1 cellular context compared by ENCODE assay signal in the genomic region with DNA sequence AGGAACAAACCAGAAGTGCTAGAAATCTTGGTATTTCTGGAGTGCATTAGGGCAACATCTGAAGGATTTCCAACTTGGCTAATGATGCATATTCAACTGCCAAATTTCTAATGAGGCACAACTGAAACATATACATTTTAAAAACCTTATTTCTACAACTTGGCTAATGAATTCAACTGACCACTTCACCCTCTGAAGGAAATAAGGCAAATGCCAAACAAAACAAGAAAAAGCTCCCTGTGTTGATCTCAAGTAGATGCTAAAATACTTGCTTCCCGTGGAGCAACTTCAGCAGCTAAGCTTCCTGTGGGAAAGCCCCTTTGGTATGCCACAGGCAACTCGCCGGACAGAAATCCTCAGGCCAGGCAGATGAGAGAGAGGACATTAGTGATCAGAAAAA.
TF ChIP-seq lines count a peak whose summit lies in the region.

No MANE protein-coding gene starts in this region.

TF ChIP-seq in IMR-90, 13 proteins besides CTCF, POLR2A, EP300 and RAD21 (continued from another document):
- TF ChIP-seq, protein P1, sequence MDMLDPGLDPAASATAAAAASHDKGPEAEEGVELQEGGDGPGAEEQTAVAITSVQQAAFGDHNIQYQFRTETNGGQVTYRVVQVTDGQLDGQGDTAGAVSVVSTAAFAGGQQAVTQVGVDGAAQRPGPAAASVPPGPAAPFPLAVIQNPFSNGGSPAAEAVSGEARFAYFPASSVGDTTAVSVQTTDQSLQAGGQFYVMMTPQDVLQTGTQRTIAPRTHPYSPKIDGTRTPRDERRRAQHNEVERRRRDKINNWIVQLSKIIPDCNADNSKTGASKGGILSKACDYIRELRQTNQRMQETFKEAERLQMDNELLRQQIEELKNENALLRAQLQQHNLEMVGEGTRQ (IDR thresholded peaks at IDR 0.05; ENCODE audit: low read depth, low read length), result no peak
- TF ChIP-seq BHLHE40 (IDR thresholded peaks at IDR 0.05; ENCODE audit: low read depth, low read length), result no peak
- no peak for TF ChIP-seq MAFK (IDR thresholded peaks at IDR 0.05; ENCODE audit: low read depth, low read length)
- TF ChIP-seq FOS (IDR thresholded peaks at IDR 0.05; ENCODE audit: low read depth, low read length), result no peak
- TF ChIP-seq MAZ (IDR thresholded peaks at IDR 0.05; ENCODE audit: borderline replicate concordance, low read depth, low read length), result no peak
